ENCODE assay signal across 16 cellular contexts in genomic region chr7:30473393-30473775, GRCh38. TPM values are rescaled to one million over a fixed set of nuclear protein-coding genes. Genes with fewer than 3 reads are reported as not detected.
DNase-seq lines count a peak whose midpoint lies in the region; ATAC-seq and TF ChIP-seq lines count a peak whose summit lies in the region.
"Had no signal": no experiment of that assay in that cellular context is flagged by ENCODE, and none has a peak within 500 bp of the region (broad histone marks: within the 10 kb centered on the region; RNA-seq: fewer than 3 reads in every experiment).

No MANE protein-coding gene starts in this region.

- no peak for TF ChIP-seq CTCF in hepatocyte (IDR thresholded peaks at IDR 0.05; ENCODE audit: poor library complexity)

- peak overlapping the region; percentile 84 for H3K27ac ChIP-seq in hepatocyte
- H3K27ac ChIP-seq in stomach smooth muscle (ENCODE audit: low read length): peak overlapping the region; percentile 92
- H3K27ac ChIP-seq: 22Rv1, SJSA1 had no signal

- peak; percentile 57 for DNase-seq in DMS 273 (lab: John Stamatoyannopoulos, UW; ENCODE audit: unreplicated experiment)
- DNase-seq in DMS 273 treated with DMSO at 0.1 percent for 48 hours (lab: John Stamatoyannopoulos, UW): no peak
- no peak for DNase-seq in T-helper 17 cell
- DNase-seq in hepatocyte (ENCODE audit: low spot score): no peak
- no peak for DNase-seq in DMS114 treated with DMSO at 0.1 percent for 48 hours (lab: John Stamatoyannopoulos, UW; ENCODE audit: unreplicated experiment)
- DNase-seq in activated CD4-positive, alpha-beta T cell treated with anti-CD3 and anti-CD28 coated beads, Interleukin-2, amount 50 U/mL, for 48 hours: no peak
- DNase-seq: activated CD8-positive, alpha-beta memory T cell treated with anti-CD3 and anti-CD28 coated beads for 24 hours; activated effector memory CD4-positive, alpha-beta T cell treated with anti-CD3 and anti-CD28 coated beads, Interleukin-2, amount 50 U/mL, for 16 hours; CD4-positive, CD25-positive, alpha-beta regulatory T cell; NCI-H146; NCI-H2227 treated with DMSO at 0.1 percent for 48 hours had no signal

- no peak overlapping the region for H2AFZ ChIP-seq in hepatocyte

- H3K4me1 ChIP-seq in hepatocyte (ENCODE audit: insufficient read depth): peaks cover 69% of the 10 kb centered on the region
- H3K4me1 ChIP-seq in stomach smooth muscle (ENCODE audit: control insufficient read depth, insufficient read depth, low read length): peaks cover 90% of the 10 kb centered on the region

- H3K36me3 ChIP-seq in hepatocyte (replicated peaks; ENCODE audit: insufficient read depth, low read depth): no peaks in the 10 kb centered on the region
- H3K36me3 ChIP-seq in stomach smooth muscle (ENCODE audit: control insufficient read depth in 2 of 2, insufficient read depth in 2 of 2, low read length in 2 of 2): no peaks in the 10 kb centered on the region
- H3K36me3 ChIP-seq: SJSA1 had no signal

- peak overlapping the region; percentile 19 for H3K4me2 ChIP-seq in hepatocyte

- peaks cover 4% of the 10 kb centered on the region for H3K79me2 ChIP-seq in hepatocyte

- no peak for ATAC-seq in T-helper 17 cell
- no peak for ATAC-seq in HG03108 (IDR thresholded peaks at IDR 0.05; ENCODE audit: unreplicated experiment)
- ATAC-seq: K562 had no signal

- 33% methylated on average over 3 of the region's 3 CpGs for WGBS in hepatocyte (ENCODE audit: low lambda C conversion rate, missing lambda C conversion rate)

- H3K36me3 Mint-ChIP-seq in T-helper 17 cell (ENCODE audit: low read depth): peaks cover 4% of the 10 kb centered on the region

- H3K9me3 ChIP-seq in T-helper 17 cell (ENCODE audit: control insufficient read depth, low read length, poor library complexity, severe bottlenecking) (no peaks in the 10 kb centered on the region), hepatocyte (ENCODE audit: low read depth) (no peaks in the 10 kb centered on the region), stomach smooth muscle (ENCODE audit: control insufficient read depth in 2 of 2, low read length in 2 of 2) (no peaks in the 10 kb centered on the region)
- H3K9me3 ChIP-seq: SJSA1 had no signal

- H3K4me3 Mint-ChIP-seq in T-helper 17 cell: no peak overlapping the region

- peak overlapping the region; percentile 53 for H3K27ac Mint-ChIP-seq in T-helper 17 cell

- H3K4me3 ChIP-seq in hepatocyte (no peak overlapping the region), stomach smooth muscle (ENCODE audit: low read length in 2 of 2) (no peak overlapping the region)
- H3K4me3 ChIP-seq: K562, SJSA1 had no signal

- no peaks in the 10 kb centered on the region for H3K27me3 Mint-ChIP-seq in T-helper 17 cell
- H3K27me3 Mint-ChIP-seq: CD4-positive, CD25-positive, alpha-beta regulatory T cell had no signal

- H4K20me1 ChIP-seq in hepatocyte (ENCODE audit: insufficient read depth, poor library complexity, severe bottlenecking): no peaks in the 10 kb centered on the region

- H3K27me3 ChIP-seq in hepatocyte: no peaks in the 10 kb centered on the region
- no peaks in the 10 kb centered on the region for H3K27me3 ChIP-seq in stomach smooth muscle (ENCODE audit: control insufficient read depth in 1 of 2, insufficient read depth in 2 of 2, low read length in 2 of 2)
- H3K27me3 ChIP-seq: SJSA1 had no signal

- peaks cover 62% of the 10 kb centered on the region for H3K4me1 Mint-ChIP-seq in T-helper 17 cell

- no peaks in the 10 kb centered on the region for H3K9me2 ChIP-seq in hepatocyte (replicated peaks; ENCODE audit: insufficient read depth)

- no peak overlapping the region for H3K9ac ChIP-seq in stomach smooth muscle (ENCODE audit: low read length in 2 of 2)

RNA-seq across cellular contexts. Expression of gene NOD1, which starts 5.2 kb away (rescaled TPM):
- total RNA-seq in T-helper 17 cell: 10 to 100 TPM; 15.7 to 18.9 TPM
- total RNA-seq in hepatocyte: 6.1 and 6.9 TPM in 2 replicates
- 3.0 and 7.5 TPM in 2 replicates for polyA plus RNA-seq in hepatocyte

RNA-seq across cellular contexts. Expression of gene GGCT, which starts 31.2 kb away (rescaled TPM):
- 1 to 10 TPM; 8.4 to 9.6 TPM for total RNA-seq in T-helper 17 cell
- 43.4 and 47.2 TPM in 2 replicates for total RNA-seq in hepatocyte
- 46.9 and 55.7 TPM in 2 replicates for polyA plus RNA-seq in hepatocyte
